Comparison of ENCODE assay signal across 8 cellular contexts in the genomic region with DNA sequence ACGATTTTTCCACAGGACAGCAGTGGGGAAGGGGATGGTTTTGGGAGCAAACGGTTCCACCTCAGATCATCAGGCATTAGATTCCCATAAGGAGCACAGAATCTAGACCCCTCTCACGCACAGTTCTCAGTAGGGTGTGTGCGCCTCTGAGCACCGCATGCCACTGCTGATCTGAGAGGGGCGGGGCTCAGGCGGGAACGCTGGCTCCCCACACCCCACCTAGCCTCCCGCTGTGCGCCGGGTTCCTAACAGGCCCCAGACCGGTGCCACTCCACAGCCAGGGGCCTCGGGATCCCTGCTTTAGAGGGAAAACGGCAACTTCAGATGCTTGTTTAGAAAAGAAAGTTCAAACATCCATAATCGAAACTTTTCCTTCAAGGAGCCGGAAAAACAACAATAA. TPM values are rescaled to one million over a fixed set of nuclear protein-coding genes. Genes with fewer than 3 reads are reported as not detected.
"Had no signal": no experiment of that assay in that cellular context is flagged by ENCODE, and none has a peak within 500 bp of the region (broad histone marks: within the 10 kb centered on the region; RNA-seq: fewer than 3 reads in every experiment).

No MANE protein-coding gene starts in this region.

- ATAC-seq: GM23338, K562 had no signal

- H3K4me3 ChIP-seq: GM23338, K562 had no signal

- H3K4me3 Mint-ChIP-seq: GM23338, H9, HFFc6 had no signal

- H3K4me1 Mint-ChIP-seq: GM23338, H9 had no signal

- H3K9me3 Mint-ChIP-seq: GM23338, H9 had no signal

- H3K27ac Mint-ChIP-seq: GM23338, H9, HFFc6 had no signal

- DNase-seq: H9, HCEC 1CT, HFFc6, IMR-90 had no signal

RNA-seq across cellular contexts. Expression of a gene that starts 20.4 kb away (rescaled TPM):
- total RNA-seq: IMR-90 had no signal
- polyA plus RNA-seq: IMR-90 had no signal

RNA-seq across cellular contexts. Expression of a gene that starts 49.3 kb away (rescaled TPM):
- total RNA-seq: GM23338, H1, H9, HFFc6, HT-29, IMR-90, K562 had no signal
- polyA plus RNA-seq: GM23338, H1, IMR-90, K562 had no signal
